In genomic region chr20:62505337-62506045, GRCh38 we compare ENCODE assay signal across 22 cellular contexts. TPM values are rescaled to one million over a fixed set of nuclear protein-coding genes. Genes with fewer than 3 reads are reported as not detected.
"Had no signal": no experiment of that assay in that cellular context is flagged by ENCODE, and none has a peak within 500 bp of the region (broad histone marks: within the 10 kb centered on the region; RNA-seq: fewer than 3 reads in every experiment).

No MANE protein-coding gene starts in this region.

- H3K36me3 ChIP-seq: heart left ventricle, neural progenitor cell, prostate gland had no signal

- H3K27me3 ChIP-seq: dorsolateral prefrontal cortex, heart left ventricle, neural progenitor cell had no signal

- H3K9me3 ChIP-seq: heart left ventricle, prostate gland had no signal

- H3K4me1 ChIP-seq: neural progenitor cell, prostate gland had no signal

- H2AFZ ChIP-seq: neural progenitor cell, parathyroid adenoma had no signal

- DNase-seq: cortex of kidney; dorsolateral prefrontal cortex; effector CD8-positive, alpha-beta T cell; foreskin melanocyte; heart left ventricle; hippocampal formation; left colon; mesendoderm; occipital lobe; retina; stimulated activated CD4-positive, alpha-beta T cell treated with anti-CD3 and anti-CD28 coated beads, Interleukin-2, amount 100 ng/mL, for 48 hours; stimulated activated naive CD4-positive, alpha-beta T cell treated with Interleukin-2 at 50 U/mL for 16 hours; trophoblast cell had no signal

- H3K4me3 ChIP-seq: dorsolateral prefrontal cortex, heart left ventricle, neural progenitor cell, prostate gland, smooth muscle cell had no signal

- H3K79me2 ChIP-seq: parathyroid adenoma had no signal

- H3K27ac ChIP-seq: dorsolateral prefrontal cortex, heart left ventricle, neural progenitor cell, parathyroid adenoma, prostate gland had no signal

- H3K4me2 ChIP-seq: neural progenitor cell, smooth muscle cell had no signal

- H3K9ac ChIP-seq: neural progenitor cell, parathyroid adenoma had no signal

- ATAC-seq: heart left ventricle; left colon; natural killer cell treated with Interleukin-12 subunit alpha and Interleukin-12 subunit beta and Interleukin-15 and Interleukin-18, amount 100 ng/mL, for 72 hours; sciatic nerve had no signal

RNA-seq across cellular contexts. Expression of gene GATA5, which starts 29.7 kb away (rescaled TPM):
- total RNA-seq: glomerular endothelial cell; kidney epithelial cell; left colon; lung microvascular endothelial cell; natural killer cell treated with Interleukin-12 subunit alpha and Interleukin-12 subunit beta and Interleukin-15 and Interleukin-18, amount 100 ng/mL, for 72 hours had no signal
